8 cellular contexts compared by ENCODE assay signal in genomic region chr10:72069751-72070501, GRCh38. TPM values are rescaled to one million over a fixed set of nuclear protein-coding genes. Genes with fewer than 3 reads are reported as not detected.
DNase-seq lines count a peak whose midpoint lies in the region; ATAC-seq and TF ChIP-seq lines count a peak whose summit lies in the region.

No MANE protein-coding gene starts in this region.

- POLR2A ChIA-PET in CD8-positive, alpha-beta T cell (lab: Charles Lee), result interaction anchor here (0.7 to 6.2 kb wide), 3 partner anchors 9 to 153 kb away, joined by 4 to 42 read pairs (median 12); no protein-coding TSS in a partner anchor

- H3K4me3 ChIP-seq in CD8-positive, alpha-beta T cell (ENCODE audit: low read depth, low read length), result no peak overlapping the region
- H3K4me3 ChIP-seq in GM12875 (ENCODE audit: low read depth, low read length) (no peak overlapping the region), kidney epithelial cell (ENCODE audit: low read depth, low read length) (no peak overlapping the region), thyroid gland (replicated peaks in 1 of 3) (no peak overlapping the region)

- no peaks in the 10 kb centered on the region for H3K27me3 Mint-ChIP-seq in CD8-positive, alpha-beta T cell (ENCODE audit: low read depth)

- H3K9me3 ChIP-seq in CD8-positive, alpha-beta T cell (ENCODE audit: low read length), result no peaks in the 10 kb centered on the region
- H3K9me3 ChIP-seq in thyroid gland, result no peaks in the 10 kb centered on the region

- H3K27ac ChIP-seq in CD8-positive, alpha-beta T cell (ENCODE audit: low read depth, low read length), result no peak overlapping the region
- H3K27ac ChIP-seq in thyroid gland, result no peak overlapping the region

- no peaks in the 10 kb centered on the region for H3K27me3 ChIP-seq in CD8-positive, alpha-beta T cell (ENCODE audit: insufficient read depth, low read length)
- H3K27me3 ChIP-seq in kidney epithelial cell (ENCODE audit: control insufficient read depth, insufficient read depth, low read length), result no peaks in the 10 kb centered on the region
- H3K27me3 ChIP-seq in thyroid gland, result no peaks in the 10 kb centered on the region

- no peaks in the 10 kb centered on the region for H3K9me3 Mint-ChIP-seq in CD8-positive, alpha-beta T cell

- intact Hi-C loops in CD8-positive, alpha-beta T cell (cut with DNase I, micrococcal nuclease), result no loop called here
- intact Hi-C loops in thyroid gland (cut with DNase I), result no loop called here

- H3K4me1 Mint-ChIP-seq in CD8-positive, alpha-beta T cell (ENCODE audit: low read depth), result peaks cover 56% of the 10 kb centered on the region

- peaks cover 91% of the 10 kb centered on the region for H3K36me3 ChIP-seq in CD8-positive, alpha-beta T cell (ENCODE audit: insufficient read depth, low read length)
- H3K36me3 ChIP-seq in kidney epithelial cell (ENCODE audit: control insufficient read depth, insufficient read depth, low read length) (no peaks in the 10 kb centered on the region), thyroid gland (no peaks in the 10 kb centered on the region)

- no peak for DNase-seq in CD8-positive, alpha-beta T cell
- DNase-seq in SK-MEL-5 (ENCODE audit: low read depth, low spot score) (peak; percentile 60), kidney epithelial cell (ENCODE audit: low read depth) (no peak), cerebellar nuclear complex (lab: John Stamatoyannopoulos, UW) (no peak), thyroid gland (no peak), ureter (ENCODE audit: low spot score) (no peak)

- peak; percentile 19 for TF ChIP-seq CTCF in CD8-positive, alpha-beta T cell (IDR thresholded peaks at IDR 0.05)
- TF ChIP-seq CTCF in GM12875 (IDR thresholded peaks at IDR 0.05; ENCODE audit: borderline replicate concordance, insufficient read depth, low read depth, low read length) (peak; percentile 28; the same call in 1 of the 2 replicates), kidney epithelial cell (IDR thresholded peaks at IDR 0.05; ENCODE audit: insufficient read depth, low read length, poor library complexity, severe bottlenecking) (peak; percentile 24), thyroid gland (IDR thresholded peaks at IDR 0.05) (no peak)

- peaks cover 52% of the 10 kb centered on the region for H3K4me1 ChIP-seq in CD8-positive, alpha-beta T cell (ENCODE audit: insufficient read depth, low read length)
- H3K4me1 ChIP-seq in thyroid gland, result no peaks in the 10 kb centered on the region

- H3K27ac Mint-ChIP-seq in CD8-positive, alpha-beta T cell, result peak overlapping the region; percentile 72

- no peak overlapping the region for H3K4me3 Mint-ChIP-seq in CD8-positive, alpha-beta T cell

- TF ChIP-seq POLR2A in thyroid gland (IDR thresholded peaks at IDR 0.05), result no peak

- WGBS in thyroid gland, 2 donors, result 62 to 69% methylated on average over 6 to 7 of the region's 7 CpGs

- in situ Hi-C loops in SK-MEL-5 (cut with HindIII; ENCODE audit: low pct_unique_long_range_greater_than_20kb, low sequenced_read_pairs), result no loop called here

- CTCF ChIA-PET in CD8-positive, alpha-beta T cell (lab: Charles Lee), result interaction anchor here (0.6 to 4.5 kb wide), 5 partner anchors 10 to 174 kb away, joined by 3 to 31 read pairs (median 4); no protein-coding TSS in a partner anchor

- no peak for ATAC-seq in CD8-positive, alpha-beta T cell
- no peak for ATAC-seq in GM19397 (IDR thresholded peaks at IDR 0.05; ENCODE audit: unreplicated experiment)

- H3K36me3 Mint-ChIP-seq in CD8-positive, alpha-beta T cell, result peaks cover 93% of the 10 kb centered on the region

RNA-seq across cellular contexts. Expression of gene SPOCK2, which starts 18.4 kb away (rescaled TPM):
- total RNA-seq in CD8-positive, alpha-beta T cell, result 100 to 1,000 TPM; 909 to 922 TPM
- 0.05 and 0.24 TPM in 2 replicates for total RNA-seq in SK-MEL-5 (2014; rRNA removed; shearing (Covaris generic))
- polyA plus RNA-seq in SK-MEL-5 (2015; cell fraction: cytosol; rRNA removed), result 0.04 and 0.25 TPM in 2 replicates
- 1.8 and 4.3 TPM in 2 replicates for polyA plus RNA-seq in SK-MEL-5 (2015; cell fraction: nucleus; rRNA removed)
- total RNA-seq in kidney epithelial cell, result 48.8 and 53.2 TPM in 2 replicates
- 10 to 100 TPM in 3 of 4 donors, 1 to 10 TPM in 1; 4.3 to 17.6 (median 13.5) TPM for total RNA-seq in thyroid gland
- 7.4 TPM for total RNA-seq in ureter

Comparison
In these comparisons a context has a peak if more than half of its experiments do, and no peak if none do; other contexts are left out.
1. CTCF ChIP-seq: peak in CD8-positive, alpha-beta T cell (single experiment), GM12875 (single experiment) and kidney epithelial cell (single experiment); none in thyroid gland (0 of 6).
2. RNA of gene SPOCK2, which starts 18.4 kb away (total RNA-seq): 909 to 922 TPM in CD8-positive, alpha-beta T cell; 48.8 to 53.2 TPM in kidney epithelial cell, 4.3 to 17.6 TPM in thyroid gland, 7.4 TPM in ureter (single experiment) and 0.05 to 0.24 TPM in SK-MEL-5; every median in the first group is over 10 times any median in the second.